14 cellular contexts compared by ENCODE assay signal in the genomic region with DNA sequence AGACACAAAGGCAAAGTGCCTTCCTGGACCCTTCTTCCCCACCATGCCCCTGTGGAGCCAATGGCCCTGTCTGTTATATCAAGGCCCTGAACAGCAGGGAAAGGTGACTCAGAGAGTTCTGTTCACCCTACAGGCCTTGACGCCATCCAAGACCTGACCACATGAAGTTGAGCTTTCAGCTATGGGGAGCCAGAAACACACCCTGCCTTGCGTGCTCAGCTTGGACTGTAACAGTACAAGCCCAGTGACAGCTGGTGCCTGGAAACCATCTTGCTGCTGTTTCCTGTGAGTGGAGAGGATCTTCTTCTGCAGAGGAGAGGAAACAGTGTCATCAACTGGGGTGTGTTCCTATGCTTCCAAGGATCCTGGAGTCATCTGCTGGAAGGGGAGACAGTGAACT.
DNase-seq lines count a peak whose midpoint lies in the region; ATAC-seq, FAIRE-seq and TF ChIP-seq lines count a peak whose summit lies in the region.
"Had no signal": no experiment of that assay in that cellular context is flagged by ENCODE, and none has a peak within 500 bp of the region (broad histone marks: within the 10 kb centered on the region; RNA-seq: fewer than 3 reads in every experiment).

No MANE protein-coding gene starts in this region.

- H3K27ac ChIP-seq in astrocyte (ENCODE audit: low read depth, low read length): no peak overlapping the region
- no peak overlapping the region for H3K27ac ChIP-seq in naive thymus-derived CD4-positive, alpha-beta T cell (ENCODE audit: low read depth, low read length)
- H3K27ac ChIP-seq in neural progenitor cell: no peak overlapping the region
- no peak overlapping the region for H3K27ac ChIP-seq in A673 (ENCODE audit: low read depth, low read length, poor library complexity, severe bottlenecking)

- H3K79me2 ChIP-seq in astrocyte (ENCODE audit: insufficient read depth, low read length) (no peaks in the 10 kb centered on the region), neural progenitor cell (ENCODE audit: low read depth) (no peaks in the 10 kb centered on the region)

- H3K9ac ChIP-seq in astrocyte (ENCODE audit: low read length) (no peak overlapping the region), neural progenitor cell (no peak overlapping the region)

- peak; percentile 33 for ATAC-seq in naive thymus-derived CD4-positive, alpha-beta T cell
- ATAC-seq: sciatic nerve had no signal

- H3K9me3 Mint-ChIP-seq in astrocyte (ENCODE audit: unreplicated experiment) (peaks cover 6% of the 10 kb centered on the region), neural progenitor cell (peaks cover 3% of the 10 kb centered on the region)
- peaks cover 0 to 6% (median 0%) of the 10 kb centered on the region in 11 donors for H3K9me3 Mint-ChIP-seq in naive thymus-derived CD4-positive, alpha-beta T cell
- H3K9me3 Mint-ChIP-seq: natural killer cell treated with Interleukin-12 subunit alpha and Interleukin-12 subunit beta and Interleukin-15 and Interleukin-18, amount 100 ng/mL, for 72 hours had no signal

- H4K20me1 ChIP-seq in astrocyte (ENCODE audit: insufficient read depth, low read length) (no peaks in the 10 kb centered on the region), neural progenitor cell (ENCODE audit: low read depth) (no peaks in the 10 kb centered on the region)

- TF ChIP-seq CTCF in astrocyte (IDR thresholded peaks at IDR 0.05; ENCODE audit: insufficient read depth, low read depth, low read length) (no peak), neural progenitor cell (IDR thresholded peaks at IDR 0.05) (no peak), A673 (conservative IDR thresholded peaks at IDR 0.05; ENCODE audit: low read depth, low read length) (no peak)

- CTCF ChIA-PET in naive thymus-derived CD4-positive, alpha-beta T cell (lab: Charles Lee): no interaction called here
- CTCF ChIA-PET in A673 (lab: Charles Lee): no interaction called here

- H3K36me3 ChIP-seq in astrocyte (ENCODE audit: insufficient read depth, low read length) (no peaks in the 10 kb centered on the region), neural progenitor cell (no peaks in the 10 kb centered on the region), A673 (ENCODE audit: insufficient read depth, low read length, poor library complexity, severe bottlenecking) (no peaks in the 10 kb centered on the region)
- no peaks in the 10 kb centered on the region for H3K36me3 ChIP-seq in naive thymus-derived CD4-positive, alpha-beta T cell (ENCODE audit: control insufficient read depth in 2 of 3, insufficient read depth in 3 of 3, low read length in 3 of 3)
- H3K36me3 ChIP-seq: HAP-1, heart right ventricle had no signal

- no peak overlapping the region for H3K4me2 ChIP-seq in astrocyte (ENCODE audit: low read length)
- H3K4me2 ChIP-seq in neural progenitor cell: no peak overlapping the region

- H3K4me1 Mint-ChIP-seq in astrocyte (ENCODE audit: low read depth, unreplicated experiment): peaks cover 21% of the 10 kb centered on the region
- peaks cover 19 to 45% (median 30%) of the 10 kb centered on the region in 7 donors for H3K4me1 Mint-ChIP-seq in naive thymus-derived CD4-positive, alpha-beta T cell
- H3K4me1 Mint-ChIP-seq in neural progenitor cell: peaks cover 24% of the 10 kb centered on the region

- H3K4me3 Mint-ChIP-seq in astrocyte (ENCODE audit: unreplicated experiment) (no peak overlapping the region), neural progenitor cell (no peak overlapping the region)
- H3K4me3 Mint-ChIP-seq in naive thymus-derived CD4-positive, alpha-beta T cell: no peak overlapping the region
- H3K4me3 Mint-ChIP-seq: natural killer cell treated with Interleukin-12 subunit alpha and Interleukin-12 subunit beta and Interleukin-15 and Interleukin-18, amount 100 ng/mL, for 72 hours had no signal

- no TSS peak for BruUV-seq in A673 (replicated peaks; lab: Mats Ljungman, UMichigan)

- H3K4me3 ChIP-seq in astrocyte (ENCODE audit: insufficient read depth, low read depth, low read length) (no peak overlapping the region), neural progenitor cell (no peak overlapping the region), A673 (ENCODE audit: low read depth, low read length, poor library complexity, severe bottlenecking) (no peak overlapping the region)
- H3K4me3 ChIP-seq in naive thymus-derived CD4-positive, alpha-beta T cell (ENCODE audit: low read length): no peak overlapping the region
- H3K4me3 ChIP-seq: HAP-1, heart right ventricle had no signal

- H3K4me1 ChIP-seq in astrocyte (ENCODE audit: insufficient read depth, low read length): peaks cover 27% of the 10 kb centered on the region
- H3K4me1 ChIP-seq in naive thymus-derived CD4-positive, alpha-beta T cell (ENCODE audit: control insufficient read depth in 2 of 2, insufficient read depth in 2 of 2, low read length in 2 of 2): peaks cover 14 to 36% of the 10 kb centered on the region in 2 donors
- H3K4me1 ChIP-seq in neural progenitor cell: peaks cover 21% of the 10 kb centered on the region
- peaks cover under 1% of the 10 kb centered on the region for H3K4me1 ChIP-seq in A673 (ENCODE audit: insufficient read depth, low read length, poor library complexity, severe bottlenecking)

- H3K9me3 ChIP-seq in astrocyte (ENCODE audit: insufficient read depth, low read depth, low read length) (peaks cover 8% of the 10 kb centered on the region), neural progenitor cell (ENCODE audit: low read depth) (no peaks in the 10 kb centered on the region), A673 (ENCODE audit: low read depth, low read length, poor library complexity, severe bottlenecking) (no peaks in the 10 kb centered on the region)
- H3K9me3 ChIP-seq in naive thymus-derived CD4-positive, alpha-beta T cell (ENCODE audit: control insufficient read depth in 2 of 3, low read length in 3 of 3): no peaks in the 10 kb centered on the region
- H3K9me3 ChIP-seq: HAP-1 had no signal

- FAIRE-seq in astrocyte (lab: Jason Lieb, UNC): no peak
- FAIRE-seq: endothelial cell of umbilical vein had no signal

- no peaks in the 10 kb centered on the region for H3F3A ChIP-seq in neural progenitor cell (ENCODE audit: low read depth)

- peak; percentile 72 for DNase-seq in CD1c-positive myeloid dendritic cell (ENCODE audit: extremely low spot score)
- DNase-seq in HT1080 (ENCODE audit: low read depth): peak; percentile 8
- peak; percentile 61 for DNase-seq in astrocyte (ENCODE audit: low read depth)
- no peak for DNase-seq in naive thymus-derived CD4-positive, alpha-beta T cell
- DNase-seq in pons (ENCODE audit: low spot score): no peak
- no peak for DNase-seq in neural progenitor cell (ENCODE audit: low spot score)
- DNase-seq in A673 (ENCODE audit: low spot score): no peak
- DNase-seq: activated CD4-positive, alpha-beta T cell treated with anti-CD3 and anti-CD28 coated beads for 4 hours; activated effector memory CD4-positive, alpha-beta T cell treated with anti-CD3 and anti-CD28 coated beads, Interleukin-2, amount 50 U/mL, for 16 hours; heart right ventricle had no signal

- H3K27ac Mint-ChIP-seq in astrocyte (ENCODE audit: unreplicated experiment): no peak overlapping the region
- H3K27ac Mint-ChIP-seq in naive thymus-derived CD4-positive, alpha-beta T cell: peak overlapping the region in 4 of 9 donors; percentile 11 to 48 (median 39)
- no peak overlapping the region for H3K27ac Mint-ChIP-seq in neural progenitor cell
- H3K27ac Mint-ChIP-seq: natural killer cell treated with Interleukin-12 subunit alpha and Interleukin-12 subunit beta and Interleukin-15 and Interleukin-18, amount 100 ng/mL, for 72 hours had no signal

- no peak overlapping the region for H2AFZ ChIP-seq in astrocyte (ENCODE audit: low read depth, low read length)
- no peak overlapping the region for H2AFZ ChIP-seq in neural progenitor cell (replicated peaks)

- intact Hi-C loops in naive thymus-derived CD4-positive, alpha-beta T cell (cut with micrococcal nuclease): loop anchor here in 1 of 2 donors (5.0 kb wide), 3 partner anchors 67 to 307 kb away; no protein-coding TSS in a partner anchor
- intact Hi-C loops in A673 (cut with micrococcal nuclease; ENCODE audit: unreplicated experiment): no loop called here

- H3K27me3 Mint-ChIP-seq in astrocyte (ENCODE audit: low read depth, unreplicated experiment): no peaks in the 10 kb centered on the region
- no peaks in the 10 kb centered on the region for H3K27me3 Mint-ChIP-seq in naive thymus-derived CD4-positive, alpha-beta T cell
- H3K27me3 Mint-ChIP-seq in neural progenitor cell (ENCODE audit: insufficient read depth, low read depth): peaks cover 5% of the 10 kb centered on the region
- H3K27me3 Mint-ChIP-seq: natural killer cell treated with Interleukin-12 subunit alpha and Interleukin-12 subunit beta and Interleukin-15 and Interleukin-18, amount 100 ng/mL, for 72 hours had no signal

- H3K27me3 ChIP-seq in astrocyte (ENCODE audit: insufficient read depth, low read length) (peaks cover 20% of the 10 kb centered on the region), neural progenitor cell (peaks cover 20% of the 10 kb centered on the region), A673 (replicated peaks; ENCODE audit: insufficient read depth, low read depth, low read length, poor library complexity) (peaks cover 35% of the 10 kb centered on the region)
- H3K27me3 ChIP-seq in naive thymus-derived CD4-positive, alpha-beta T cell (ENCODE audit: control insufficient read depth in 2 of 2, insufficient read depth in 2 of 2, low read length in 2 of 2): no peaks in the 10 kb centered on the region

- no peaks in the 10 kb centered on the region for H3K36me3 Mint-ChIP-seq in astrocyte (ENCODE audit: low read depth, unreplicated experiment)
- peaks cover 0 to 21% (median 0%) of the 10 kb centered on the region in 5 donors for H3K36me3 Mint-ChIP-seq in naive thymus-derived CD4-positive, alpha-beta T cell
- H3K36me3 Mint-ChIP-seq in neural progenitor cell: no peaks in the 10 kb centered on the region

- POLR2A ChIA-PET in naive thymus-derived CD4-positive, alpha-beta T cell (lab: Charles Lee): interaction anchor here (0.6 to 1.0 kb wide), 3 partner anchors 51 to 342 kb away, joined by 3 to 6 read pairs (median 3); no protein-coding TSS in a partner anchor
- POLR2A ChIA-PET in A673 (lab: Charles Lee; ENCODE audit: low non-redundant PET): no interaction called here

Comparison
In these comparisons a context has a peak if more than half of its experiments do, and no peak if none do; other contexts are left out.
1. DNase-seq: peak in CD1c-positive myeloid dendritic cell (single experiment), HT1080 (single experiment) and astrocyte (single experiment); none in naive thymus-derived CD4-positive, alpha-beta T cell (0 of 9), pons (single experiment), neural progenitor cell (single experiment) and A673 (single experiment).